8 cellular contexts compared by ENCODE assay signal in genomic region chr1:111140680-111140967, GRCh38. TPM values are rescaled to one million over a fixed set of nuclear protein-coding genes. Genes with fewer than 3 reads are reported as not detected.
DNase-seq lines count a peak whose midpoint lies in the region; ATAC-seq, FAIRE-seq and TF ChIP-seq lines count a peak whose summit lies in the region.

No MANE protein-coding gene starts in this region.

- H3K9ac ChIP-seq in Loucy (ENCODE audit: low read depth, low read length, poor library complexity, severe bottlenecking) (peak overlapping the region; percentile 87), mammary epithelial cell (ENCODE audit: insufficient read depth, low read length) (peak overlapping the region; percentile 79)

- BruUV-seq in mammary epithelial cell (replicated peaks; lab: Mats Ljungman, UMichigan), result no TSS peak

- TF ChIP-seq POLR2A in GM12892 (IDR thresholded peaks at IDR 0.05; ENCODE audit: low read depth, low read length), result no peak

- H3K4me2 ChIP-seq in Loucy (ENCODE audit: low read depth, low read length, poor library complexity, severe bottlenecking) (peak overlapping the region; percentile 99), mammary epithelial cell (ENCODE audit: insufficient read depth, low read depth, low read length) (peak overlapping the region; percentile 93)

- WGBS in mammary epithelial cell (ENCODE audit: low coverage, missing lambda C conversion rate), result 0% methylated on average over 6 of the region's 9 CpGs
- WGBS in thymus, result 0% methylated on average over 9 of the region's 9 CpGs

- in situ Hi-C loops in mammary epithelial cell (cut with MboI; ENCODE audit: low sequenced_read_pairs in 2 of 2), result no loop called here

- CTCF ChIA-PET in mammary epithelial cell (lab: Charles Lee; ENCODE audit: low non-redundant PET), result no interaction called here

- no peaks in the 10 kb centered on the region for H3K27me3 ChIP-seq in GM06990 (replicated peaks; ENCODE audit: control insufficient read depth, insufficient read depth, low read length)
- H3K27me3 ChIP-seq in Loucy (ENCODE audit: insufficient read depth, low read length, poor library complexity, severe bottlenecking), result no peaks in the 10 kb centered on the region
- no peaks in the 10 kb centered on the region for H3K27me3 ChIP-seq in mammary epithelial cell (ENCODE audit: insufficient read depth, low read length)
- no peaks in the 10 kb centered on the region for H3K27me3 ChIP-seq in left lung
- no peaks in the 10 kb centered on the region for H3K27me3 ChIP-seq in thymus (ENCODE audit: control insufficient read depth, insufficient read depth)

- peaks cover 42% of the 10 kb centered on the region for H4K20me1 ChIP-seq in Loucy (ENCODE audit: insufficient read depth, low read length, poor library complexity, severe bottlenecking)
- H4K20me1 ChIP-seq in mammary epithelial cell (ENCODE audit: insufficient read depth, low read length), result no peaks in the 10 kb centered on the region

- H3K79me2 ChIP-seq in Loucy (ENCODE audit: insufficient read depth, low read length), result peaks cover 78% of the 10 kb centered on the region
- H3K79me2 ChIP-seq in mammary epithelial cell (ENCODE audit: insufficient read depth, low read length), result peaks cover 77% of the 10 kb centered on the region

- DNase-seq in GM06990 (ENCODE audit: extremely low read depth, insufficient read length) (no peak), mammary epithelial cell (peak; percentile 75), left lung (no peak), GM12892 (ENCODE audit: insufficient read length) (no peak)

- FAIRE-seq in GM12892 (lab: Jason Lieb, UNC), result no peak

- dilution Hi-C loops in mammary epithelial cell (cut with HindIII; ENCODE audit: low sequenced_read_pairs), result no loop called here

- peak overlapping the region; percentile 67 for H3K27ac ChIP-seq in mammary epithelial cell (ENCODE audit: insufficient read depth, low read depth, low read length)
- peak overlapping the region; percentile 95 to 96 for H3K27ac ChIP-seq in left lung
- H3K27ac ChIP-seq in thymus (ENCODE audit: low read depth), result peak overlapping the region; percentile 100

- no peaks in the 10 kb centered on the region; the same call in 1 of the 2 replicates for H3K36me3 ChIP-seq in GM06990 (ENCODE audit: control insufficient read depth, insufficient read depth, low read length)
- H3K36me3 ChIP-seq in Loucy (ENCODE audit: insufficient read depth, low read length), result no peaks in the 10 kb centered on the region
- H3K36me3 ChIP-seq in mammary epithelial cell (ENCODE audit: insufficient read depth, low read length), result peaks cover 6% of the 10 kb centered on the region
- peaks cover 0 to 26% of the 10 kb centered on the region in 2 donors for H3K36me3 ChIP-seq in left lung
- peaks cover 11% of the 10 kb centered on the region for H3K36me3 ChIP-seq in thymus (ENCODE audit: control insufficient read depth, insufficient read depth)

- H3K4me1 ChIP-seq in Loucy (ENCODE audit: insufficient read depth, low read length, poor library complexity, severe bottlenecking) (peaks cover 56% of the 10 kb centered on the region), mammary epithelial cell (ENCODE audit: insufficient read depth, low read length) (peaks cover 13% of the 10 kb centered on the region), left lung (peaks cover 5 to 60% of the 10 kb centered on the region in 2 donors), thymus (ENCODE audit: control insufficient read depth, insufficient read depth, low read length) (peaks cover 21% of the 10 kb centered on the region)

- TF ChIP-seq CTCF in GM06990 (IDR thresholded peaks at IDR 0.05; ENCODE audit: insufficient read depth, low read length, poor library complexity, severe bottlenecking) (no peak), Loucy (conservative IDR thresholded peaks at IDR 0.05; ENCODE audit: low read length) (no peak), mammary epithelial cell (conservative IDR thresholded peaks at IDR 0.05 in 1 of 2, IDR thresholded peaks at IDR 0.05 in 1 of 2; ENCODE audit: extremely low read depth in 1 of 2, insufficient read depth in 1 of 2, low read depth in 1 of 2, low read length in 2 of 2) (no peak), left lung (IDR thresholded peaks at IDR 0.05) (no peak)

- H3K9me3 ChIP-seq in Loucy (ENCODE audit: insufficient read depth, low read depth, low read length) (no peaks in the 10 kb centered on the region), mammary epithelial cell (replicated peaks; ENCODE audit: insufficient read depth, low read length) (no peaks in the 10 kb centered on the region), left lung (no peaks in the 10 kb centered on the region), thymus (ENCODE audit: control insufficient read depth) (no peaks in the 10 kb centered on the region)

- no peaks in the 10 kb centered on the region for H3K9me2 ChIP-seq in Loucy (replicated peaks; ENCODE audit: low read depth, low read length)

- H2AFZ ChIP-seq in Loucy (ENCODE audit: low read length) (peak overlapping the region; percentile 92), mammary epithelial cell (ENCODE audit: low read depth, low read length) (peak overlapping the region; percentile 97)

- intact Hi-C loops in mammary epithelial cell (cut with micrococcal nuclease) (loop anchor here (1.0 kb wide), 1 partner anchor 110 kb away; no protein-coding TSS in a partner anchor), left lung (cut with DNase I) (no loop called here)

- ATAC-seq in left lung (no peak), HG03139 (IDR thresholded peaks at IDR 0.05; ENCODE audit: unreplicated experiment) (no peak), GM19035 (IDR thresholded peaks at IDR 0.05; ENCODE audit: unreplicated experiment) (no peak)

- H3F3A ChIP-seq in Loucy (ENCODE audit: low read depth), result no peaks in the 10 kb centered on the region

- H3K4me3 ChIP-seq in GM06990 (replicated peaks; ENCODE audit: low read depth, low read length), result peak overlapping the region; percentile 100
- peak overlapping the region; percentile 98 for H3K4me3 ChIP-seq in Loucy (ENCODE audit: low read length, poor library complexity, severe bottlenecking)
- peak overlapping the region; percentile 70 to 77 (median 73) for H3K4me3 ChIP-seq in mammary epithelial cell (replicated peaks in 1 of 3; ENCODE audit: insufficient read depth in 1 of 3, low read depth in 2 of 3, low read length in 3 of 3)
- peak overlapping the region; percentile 73 to 88 for H3K4me3 ChIP-seq in left lung
- peak overlapping the region; percentile 78 for H3K4me3 ChIP-seq in thymus (ENCODE audit: low read length)

RNA-seq across cellular contexts. Expression of gene CEPT1, which starts 0.6 kb away (rescaled TPM):
- total RNA-seq in mammary epithelial cell (10 to 100 TPM; 41.0 to 54.8 TPM), left lung (10 to 100 TPM; 40.4 to 54.2 TPM)
- polyA plus RNA-seq in mammary epithelial cell (17.2 TPM), thymus (55.3 TPM)
- polyA minus RNA-seq in mammary epithelial cell, result 24.7 TPM
- polyA plus RNA-seq in GM12892 (2012; ENCODE audit: missing spikeins), result 69.9 TPM

RNA-seq across cellular contexts. Expression of gene DRAM2, which starts 0.7 kb away (rescaled TPM):
- total RNA-seq in mammary epithelial cell, result 10 to 100 TPM; 33.7 to 90.4 TPM
- polyA plus RNA-seq in mammary epithelial cell, result 36.6 TPM
- 29.4 TPM for polyA minus RNA-seq in mammary epithelial cell
- 10 to 100 TPM; 41.3 to 57.7 TPM for total RNA-seq in left lung
- 77.5 TPM for polyA plus RNA-seq in thymus
- 144 TPM for polyA plus RNA-seq in GM12892 (2012; ENCODE audit: missing spikeins)

RNA-seq across cellular contexts. Expression of gene DENND2D, which starts 59.8 kb away (rescaled TPM):
- total RNA-seq in mammary epithelial cell, result 10 to 100 TPM in 1 of 2 donors, 1 to 10 TPM in 1; 1.5 to 10.5 TPM
- polyA plus RNA-seq in mammary epithelial cell, result 2.6 TPM
- 6.5 TPM for polyA minus RNA-seq in mammary epithelial cell
- total RNA-seq in left lung, result 10 to 100 TPM; 56.6 to 78.8 TPM
- 134 TPM for polyA plus RNA-seq in thymus
- 46.1 TPM for polyA plus RNA-seq in GM12892 (2012; ENCODE audit: missing spikeins)

Comparison
In these comparisons a context has a peak if more than half of its experiments do, and no peak if none do; other contexts are left out.
1. RNA of gene DENND2D, which starts 59.8 kb away (total RNA-seq): 56.6 to 78.8 TPM in left lung; 1.5 to 10.5 TPM in mammary epithelial cell; every median in the first group is over 4 times any median in the second.
2. Peak in every context shown above with its lines, with median percentiles within 50 percentile points of each other: H3K4me3 ChIP-seq and H3K27ac ChIP-seq.